In the genomic region with DNA sequence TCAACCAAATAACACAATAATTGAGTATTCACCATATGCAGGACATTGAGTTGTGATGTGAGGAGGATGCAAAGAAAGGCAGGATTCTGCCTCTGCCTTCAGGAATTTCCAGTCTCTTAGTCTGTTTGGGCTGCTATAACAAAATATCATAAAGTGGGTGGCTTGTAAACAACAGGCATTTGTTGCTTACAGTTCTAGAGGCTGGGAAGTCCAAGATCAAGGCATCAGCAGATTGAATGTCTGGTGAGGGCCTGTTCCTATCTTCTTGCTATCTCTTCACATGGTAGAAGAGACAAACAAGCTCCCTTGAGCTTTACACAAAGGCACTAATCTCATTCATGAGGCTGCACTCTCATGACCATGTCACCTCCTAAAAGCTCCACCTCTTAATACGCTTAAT, we compare ENCODE assay signal across 8 cellular contexts.
"Had no signal": no experiment of that assay in that cellular context is flagged by ENCODE, and none has a peak within 500 bp of the region (broad histone marks: within the 10 kb centered on the region; RNA-seq: fewer than 3 reads in every experiment).

No MANE protein-coding gene starts in this region.

- ATAC-seq: GM23338 had no signal

- H2AFZ ChIP-seq: GM23338 had no signal

- H3K4me2 ChIP-seq: GM23338 had no signal

- DNase-seq: H9, HCEC 1CT, HFFc6, KBM-7 had no signal

- H3K4me3 ChIP-seq: GM23338 had no signal

- FAIRE-seq: H1, H54 had no signal

- H3K27ac ChIP-seq: HL-60 had no signal
